In genomic region chr17:32877164-32877764, GRCh38 we compare ENCODE assay signal across 8 cellular contexts. TPM values are rescaled to one million over a fixed set of nuclear protein-coding genes. Genes with fewer than 3 reads are reported as not detected.
DNase-seq lines count a peak whose midpoint lies in the region; ATAC-seq and TF ChIP-seq lines count a peak whose summit lies in the region.

No MANE protein-coding gene starts in this region.

- peak overlapping the region; percentile 72 for H3K27ac Mint-ChIP-seq in activated CD4-positive, alpha-beta T cell treated with anti-CD3 and anti-CD28 coated beads for 36 hours

- H3K4me3 Mint-ChIP-seq in activated CD4-positive, alpha-beta T cell treated with anti-CD3 and anti-CD28 coated beads for 36 hours, result peak overlapping the region; percentile 66

- peak overlapping the region; percentile 94 for H3K27ac ChIP-seq in colonic mucosa

- POLR2A ChIA-PET in activated CD4-positive, alpha-beta T cell treated with anti-CD3 and anti-CD28 coated beads for 36 hours (lab: Charles Lee), result interaction anchor here (1.2 kb wide), 1 partner anchor 354 kb away, joined by 4 read pairs; no protein-coding TSS in a partner anchor

- H3K36me3 ChIP-seq in colonic mucosa, result no peaks in the 10 kb centered on the region

- DNase-seq in AG09309 (ENCODE audit: low read depth), result no peak
- peak; percentile 87 for DNase-seq in NCI-H345 treated with DMSO at 0.1 percent for 48 hours (lab: John Stamatoyannopoulos, UW; ENCODE audit: unreplicated experiment)
- DNase-seq in activated CD4-positive, alpha-beta T cell treated with anti-CD3 and anti-CD28 coated beads for 36 hours, result peak; percentile 96
- DNase-seq in colonic mucosa, result peak; percentile 93
- peak; percentile 96 for DNase-seq in left kidney (ENCODE audit: low read depth, low spot score)
- peak; percentile 77 to 88 (median 86) for DNase-seq in stimulated activated CD4-positive, alpha-beta T cell treated with anti-CD3 and anti-CD28 coated beads, Interleukin-1b, Interleukin-23, amount 100 ng/mL, for 24 hours (ENCODE audit: low read depth in 4 of 4, low spot score in 1 of 4)

- no peaks in the 10 kb centered on the region for H3K4me1 ChIP-seq in colonic mucosa

- H3K9me3 ChIP-seq in colonic mucosa, result no peaks in the 10 kb centered on the region

- peaks cover 25% of the 10 kb centered on the region for H3K4me1 Mint-ChIP-seq in activated CD4-positive, alpha-beta T cell treated with anti-CD3 and anti-CD28 coated beads for 36 hours

- no peaks in the 10 kb centered on the region for H3K27me3 ChIP-seq in colonic mucosa

- peaks cover 2% of the 10 kb centered on the region for H3K27me3 Mint-ChIP-seq in activated CD4-positive, alpha-beta T cell treated with anti-CD3 and anti-CD28 coated beads for 36 hours

- CTCF ChIA-PET in activated CD4-positive, alpha-beta T cell treated with anti-CD3 and anti-CD28 coated beads for 36 hours (lab: Charles Lee), result interaction anchor here (0.7 to 3.1 kb wide), 41 partner anchors 9 to 657 kb away, joined by 3 to 43 read pairs (median 4); a partner anchor contains a TSS

- no peaks in the 10 kb centered on the region for H3K9me3 Mint-ChIP-seq in activated CD4-positive, alpha-beta T cell treated with anti-CD3 and anti-CD28 coated beads for 36 hours (ENCODE audit: low read depth)

- ATAC-seq in GM19023 (IDR thresholded peaks at IDR 0.05; ENCODE audit: unreplicated experiment), result peak; percentile 89
- peak; percentile 90 for ATAC-seq in HG03175 (IDR thresholded peaks at IDR 0.05; ENCODE audit: unreplicated experiment)
- peak; percentile 98 for ATAC-seq in activated CD4-positive, alpha-beta T cell treated with anti-CD3 and anti-CD28 coated beads for 36 hours

- TF ChIP-seq CTCF in AG09309 (IDR thresholded peaks at IDR 0.05; ENCODE audit: control insufficient read depth, insufficient read depth, low read depth, low read length, missing control alignments) (peak; percentile 70), colonic mucosa (IDR thresholded peaks at IDR 0.05) (peak; percentile 58)

- H3K4me3 ChIP-seq in AG09309 (ENCODE audit: control insufficient read depth, low read depth, low read length), result peak overlapping the region; percentile 18
- peak overlapping the region; percentile 80 for H3K4me3 ChIP-seq in colonic mucosa

- H3K9ac ChIP-seq in colonic mucosa (ENCODE audit: low read depth in 2 of 2, low read length in 2 of 2), result peak overlapping the region; percentile 79 to 97

- intact Hi-C loops in activated CD4-positive, alpha-beta T cell treated with anti-CD3 and anti-CD28 coated beads for 36 hours (cut with DNase I, micrococcal nuclease), result loop anchor here (1.0 to 5.0 kb wide), 11 partner anchors 26 to 734 kb away; partner anchors contain the start of genes CDK5R1 (in 1 of the 2), PSMD11 (in 1 of the 2) and RHOT1 (in 1 of the 2)
- intact Hi-C loops in colonic mucosa (cut with DNase I), result loop anchor here (2.0 kb wide), 1 partner anchor 96 kb away; no protein-coding TSS in a partner anchor

- H3K36me3 Mint-ChIP-seq in activated CD4-positive, alpha-beta T cell treated with anti-CD3 and anti-CD28 coated beads for 36 hours (ENCODE audit: low read depth), result no peaks in the 10 kb centered on the region

RNA-seq across cellular contexts. Expression of gene MYO1D, which starts 0.3 kb away (rescaled TPM):
- 1 to 10 TPM; 8.7 to 8.8 TPM for total RNA-seq in activated CD4-positive, alpha-beta T cell treated with anti-CD3 and anti-CD28 coated beads for 36 hours
- total RNA-seq in colonic mucosa, result 100 to 1,000 TPM; 238 to 382 TPM

RNA-seq across cellular contexts. Expression of gene TMEM98, which starts 50.7 kb away (rescaled TPM):
- under 1 TPM; 0.41 to 0.77 TPM for total RNA-seq in activated CD4-positive, alpha-beta T cell treated with anti-CD3 and anti-CD28 coated beads for 36 hours
- 100 to 1,000 TPM; 110 to 138 TPM for total RNA-seq in colonic mucosa

Comparison
In these comparisons a context has a peak if more than half of its experiments do, and no peak if none do; other contexts are left out.
1. RNA of gene MYO1D, which starts 0.3 kb away (total RNA-seq): 238 to 382 TPM in colonic mucosa; 8.7 to 8.8 TPM in activated CD4-positive, alpha-beta T cell treated with anti-CD3 and anti-CD28 coated beads for 36 hours; every median in the first group is over 10 times any median in the second.
2. RNA of gene TMEM98, which starts 50.7 kb away (total RNA-seq): 110 to 138 TPM in colonic mucosa; 0.41 to 0.77 TPM in activated CD4-positive, alpha-beta T cell treated with anti-CD3 and anti-CD28 coated beads for 36 hours; every median in the first group is over 10 times any median in the second.
3. Peak in every context shown above with its lines, with median percentiles within 50 percentile points of each other: ATAC-seq.